Comparison of ENCODE assay signal across 1 cellular context in genomic region chr16:4639899-4640509, GRCh38.
TF ChIP-seq lines count a peak whose summit lies in the region.

No MANE protein-coding gene starts in this region.

TF ChIP-seq in GM12878, 131 proteins besides CTCF, POLR2A, EP300 and RAD21:
- TF ChIP-seq CEBPZ (IDR thresholded peaks at IDR 0.05; ENCODE audit: low read depth, low read length) (no peak), CHD1 (IDR thresholded peaks at IDR 0.05; ENCODE audit: low read depth, low read length) (no peak), SMAD1 (IDR thresholded peaks at IDR 0.05; ENCODE audit: low read depth, partially characterized antibody) (no peak), FOXK2 (IDR thresholded peaks at IDR 0.05) (no peak), ZBTB40 (IDR thresholded peaks at IDR 0.05; ENCODE audit: borderline replicate concordance) (no peak), FOS (IDR thresholded peaks at IDR 0.05; ENCODE audit: borderline replicate concordance, extremely low read depth, insufficient read length) (no peak), CUX1 (IDR thresholded peaks at IDR 0.05; ENCODE audit: insufficient replicate concordance, low read depth, low read length) (no peak), TBL1XR1 (IDR thresholded peaks at IDR 0.05; ENCODE audit: low read depth, low read length) (no peak), MLLT1 (IDR thresholded peaks at IDR 0.05) (no peak)
